16 cellular contexts compared by ENCODE assay signal in the genomic region with DNA sequence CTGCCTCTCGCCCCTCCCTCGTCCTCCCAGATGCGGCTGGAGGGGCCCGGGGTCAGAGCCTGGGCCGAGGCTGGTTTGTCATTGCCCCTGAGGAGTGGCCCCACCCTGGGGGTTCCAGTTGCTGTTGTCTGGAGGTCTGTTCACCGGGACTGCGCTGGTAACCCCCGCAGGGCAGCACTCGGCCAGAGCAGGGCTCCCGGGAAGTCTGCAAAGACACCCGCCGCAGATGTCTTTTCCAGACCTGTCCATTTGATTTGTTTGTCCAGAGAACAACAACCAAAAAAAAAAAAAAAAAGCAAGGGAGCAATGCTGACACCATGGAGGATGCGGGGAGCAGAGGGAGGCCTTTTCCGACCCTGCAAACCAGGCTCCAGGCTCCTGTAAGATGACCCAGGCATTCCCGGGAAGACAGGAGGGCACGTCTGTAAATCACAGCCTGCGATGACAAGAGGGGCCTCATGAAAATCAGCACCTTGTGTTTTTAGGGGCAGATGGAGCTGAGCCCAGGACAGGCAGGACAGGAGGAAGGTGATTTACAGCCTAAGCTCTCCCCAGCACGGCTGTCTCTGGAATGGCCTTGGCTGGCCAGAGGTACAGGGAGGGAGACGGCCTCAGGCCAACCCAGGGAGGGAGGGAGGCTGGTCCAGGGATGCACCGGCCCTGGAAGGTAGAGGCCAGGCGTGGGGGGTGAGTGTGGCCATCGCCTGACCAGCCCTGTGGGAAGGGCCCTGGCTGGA.
DNase-seq lines count a peak whose midpoint lies in the region; ATAC-seq and TF ChIP-seq lines count a peak whose summit lies in the region.
"Had no signal": no experiment of that assay in that cellular context is flagged by ENCODE, and none has a peak within 500 bp of the region (broad histone marks: within the 10 kb centered on the region; RNA-seq: fewer than 3 reads in every experiment).

No MANE protein-coding gene starts in this region.

- TF ChIP-seq POLR2A in prostate gland (IDR thresholded peaks at IDR 0.05): no peak

- no peak for ATAC-seq in left cardiac atrium
- ATAC-seq: PC-3 had no signal

- peak overlapping the region in 1 of 3 experiments; percentile 26 for H3K4me3 Mint-ChIP-seq in nephron

- H3K36me3 ChIP-seq in SK-N-SH (replicated peaks in 1 of 2; ENCODE audit: control insufficient read depth in 1 of 2, insufficient read depth in 2 of 2, low read length in 1 of 2) (no peaks in the 10 kb centered on the region), prostate gland (no peaks in the 10 kb centered on the region)

- TF ChIP-seq RAD21 in SK-N-SH (IDR thresholded peaks at IDR 0.05; ENCODE audit: low read length): peak; percentile 2; the same call in 1 of the 2 replicates

- H3K4me1 ChIP-seq in SK-N-SH (ENCODE audit: control insufficient read depth in 1 of 2, insufficient read depth in 2 of 2, low read depth in 1 of 2, low read length in 1 of 2) (peaks cover 0 to 24% of the 10 kb centered on the region in 2 experiments; a peak in 1 of 4 replicates), prostate gland (replicated peaks) (no peaks in the 10 kb centered on the region)

- H4K20me1 ChIP-seq in SK-N-SH (ENCODE audit: insufficient read depth): no peaks in the 10 kb centered on the region

- H3K9me3 ChIP-seq in SK-N-SH (no peaks in the 10 kb centered on the region), prostate gland (no peaks in the 10 kb centered on the region)

- peak; percentile 68 for DNase-seq in cardiac septum (ENCODE audit: low spot score)
- DNase-seq in left cardiac atrium: no peak
- DNase-seq in SK-N-SH: peak; percentile 89
- peak; percentile 43 for DNase-seq in ureter (ENCODE audit: low spot score)
- DNase-seq in cerebellar nuclear complex (lab: John Stamatoyannopoulos, UW): no peak
- DNase-seq in NCI-H526 treated with DMSO at 0.1 percent for 48 hours (lab: John Stamatoyannopoulos, UW): no peak
- DNase-seq in prostate gland (ENCODE audit: low spot score): no peak
- DNase-seq: KG1, MM.1S, NCI-H1105, NCI-H2029 treated with DMSO at 0.1 percent for 48 hours, NCI-H226, NCI-H526, PC-3 had no signal

- H3K4me1 Mint-ChIP-seq in nephron: peaks cover 33% of the 10 kb centered on the region

- no peaks in the 10 kb centered on the region for H3F3A ChIP-seq in SK-N-SH (replicated peaks; ENCODE audit: insufficient read depth)

- no peaks in the 10 kb centered on the region for H3K9me2 ChIP-seq in SK-N-SH

- no peak overlapping the region for H3K9ac ChIP-seq in SK-N-SH

- TF ChIP-seq CTCF in SK-N-SH (IDR thresholded peaks at IDR 0.05): no peak
- TF ChIP-seq CTCF in nephron (IDR thresholded peaks at IDR 0.05; ENCODE audit: unreplicated experiment in 3 of 3): no peak
- no peak for TF ChIP-seq CTCF in prostate gland (IDR thresholded peaks at IDR 0.05)

- POLR2A ChIA-PET in SK-N-SH (lab: Yijun Ruan, JAX): interaction anchor here (0.8 to 1.2 kb wide), 3 partner anchors 50 to 109 kb away, joined by 3 to 4 read pairs (median 3); no protein-coding TSS in a partner anchor

- H3K4me3 ChIP-seq in SK-N-SH (ENCODE audit: low read depth in 2 of 2, low read length in 1 of 2): no peak overlapping the region
- no peak overlapping the region for H3K4me3 ChIP-seq in prostate gland

- H3K27ac ChIP-seq in SK-N-SH (ENCODE audit: low read depth in 2 of 2, low read length in 1 of 2) (peak overlapping the region in 1 of 2 experiments; percentile 78; a peak in 2 of 4 replicates), prostate gland (no peak overlapping the region)
- H3K27ac ChIP-seq: C4-2B had no signal

- CTCF ChIA-PET in SK-N-SH (lab: Yijun Ruan, JAX): interaction anchor here (1.7 to 1.9 kb wide), 3 partner anchors 10 to 109 kb away, joined by 4 to 6 read pairs (median 4); no protein-coding TSS in a partner anchor

- H3K27ac Mint-ChIP-seq in nephron: peak overlapping the region; percentile 19 to 48 (median 33)

- peaks cover 9% of the 10 kb centered on the region for H3K36me3 Mint-ChIP-seq in nephron (ENCODE audit: low read depth)

- WGBS in SK-N-SH (ENCODE audit: low lambda C conversion rate): 22% methylated on average over 14 of the region's 22 CpGs
- WGBS in prostate gland: 66% methylated on average over 22 of the region's 22 CpGs

- TF ChIP-seq EP300 in SK-N-SH (IDR thresholded peaks at IDR 0.05; ENCODE audit: borderline replicate concordance in 1 of 2, low read depth in 1 of 2, low read length in 1 of 2): peak in 1 of 2 experiments; percentile 69; a peak in 2 of 4 replicates

- intact Hi-C loops in cardiac septum (cut with DNase I) (no loop called here), left cardiac atrium (cut with DNase I) (no loop called here), prostate gland (cut with DNase I) (no loop called here)

- no peaks in the 10 kb centered on the region for H3K79me2 ChIP-seq in SK-N-SH (ENCODE audit: insufficient read depth)

- peaks cover 60% of the 10 kb centered on the region for H3K27me3 Mint-ChIP-seq in nephron (ENCODE audit: low read depth)

- no peak overlapping the region for H3K4me2 ChIP-seq in SK-N-SH

- H3K9me3 Mint-ChIP-seq in nephron: peaks cover 32% of the 10 kb centered on the region

- no peak overlapping the region for H2AFZ ChIP-seq in SK-N-SH (ENCODE audit: low read depth)

- H3K27me3 ChIP-seq in SK-N-SH (ENCODE audit: insufficient read depth) (no peaks in the 10 kb centered on the region), prostate gland (replicated peaks; ENCODE audit: insufficient read depth) (no peaks in the 10 kb centered on the region)

TF ChIP-seq in SK-N-SH, 30 proteins besides CTCF, POLR2A, EP300 and RAD21 (continues in another document):
- TF ChIP-seq TAF1 (IDR thresholded peaks at IDR 0.05; ENCODE audit: borderline replicate concordance, low read depth, low read length): no peak
- TF ChIP-seq RFX5 (IDR thresholded peaks at IDR 0.05; ENCODE audit: low read length): no peak
- TF ChIP-seq FOXM1 (IDR thresholded peaks at IDR 0.05; ENCODE audit: low read depth): no peak
- TF ChIP-seq ZBTB33 (IDR thresholded peaks at IDR 0.05; ENCODE audit: borderline replicate concordance, low read depth): no peak
- TF ChIP-seq SIN3A (IDR thresholded peaks at IDR 0.05; ENCODE audit: borderline replicate concordance, low read depth, low read length): no peak
- TF ChIP-seq MAX (IDR thresholded peaks at IDR 0.05; ENCODE audit: low read depth): no peak
- TF ChIP-seq TCF12 (IDR thresholded peaks at IDR 0.05): no peak
- TF ChIP-seq NRF1 (IDR thresholded peaks at IDR 0.05; ENCODE audit: low read depth, low read length): no peak
- no peak for TF ChIP-seq USF1 (IDR thresholded peaks at IDR 0.05; ENCODE audit: borderline replicate concordance, low read depth)
- TF ChIP-seq, protein P1, sequence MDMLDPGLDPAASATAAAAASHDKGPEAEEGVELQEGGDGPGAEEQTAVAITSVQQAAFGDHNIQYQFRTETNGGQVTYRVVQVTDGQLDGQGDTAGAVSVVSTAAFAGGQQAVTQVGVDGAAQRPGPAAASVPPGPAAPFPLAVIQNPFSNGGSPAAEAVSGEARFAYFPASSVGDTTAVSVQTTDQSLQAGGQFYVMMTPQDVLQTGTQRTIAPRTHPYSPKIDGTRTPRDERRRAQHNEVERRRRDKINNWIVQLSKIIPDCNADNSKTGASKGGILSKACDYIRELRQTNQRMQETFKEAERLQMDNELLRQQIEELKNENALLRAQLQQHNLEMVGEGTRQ (IDR thresholded peaks at IDR 0.05; ENCODE audit: borderline replicate concordance, low read depth, low read length): no peak
- no peak for TF ChIP-seq IRF3 (IDR thresholded peaks at IDR 0.05; ENCODE audit: low read depth, low read length)
- no peak for TF ChIP-seq TEAD4 (IDR thresholded peaks at IDR 0.05; ENCODE audit: borderline replicate concordance, insufficient read depth)
- peak; percentile 69 for TF ChIP-seq FOXJ3 (CRISPR knock-in tag; IDR thresholded peaks at IDR 0.05)
- TF ChIP-seq RCOR1 (IDR thresholded peaks at IDR 0.05; ENCODE audit: low read length): no peak; the same call in 1 of the 2 replicates
- TF ChIP-seq FOSL2 (IDR thresholded peaks at IDR 0.05; ENCODE audit: borderline replicate concordance, low read depth): no peak
- peak; percentile 11 for TF ChIP-seq CHD2 (IDR thresholded peaks at IDR 0.05; ENCODE audit: low read length, partially characterized antibody)
- no peak for TF ChIP-seq POLR2AphosphoS5 (IDR thresholded peaks at IDR 0.05; ENCODE audit: low read depth, low read length)
- TF ChIP-seq ELF1 (IDR thresholded peaks at IDR 0.05): no peak

Comparison
In these comparisons a context has a peak if more than half of its experiments do, and no peak if none do; other contexts are left out.
1. DNase-seq: peak in cardiac septum (single experiment), SK-N-SH (single experiment) and ureter (single experiment); none in left cardiac atrium (single experiment), cerebellar nuclear complex (0 of 2), NCI-H526 treated with DMSO at 0.1 percent for 48 hours (single experiment) and prostate gland (single experiment).